ENCODE assay signal across 7 cellular contexts in genomic region chr5:55176176-55176818, GRCh38. TPM values are rescaled to one million over a fixed set of nuclear protein-coding genes. Genes with fewer than 3 reads are reported as not detected.
DNase-seq lines count a peak whose midpoint lies in the region; ATAC-seq and TF ChIP-seq lines count a peak whose summit lies in the region.

No MANE protein-coding gene starts in this region.

- H3K4me2 ChIP-seq in neuronal stem cell (ENCODE audit: insufficient read depth, low read length, poor library complexity, severe bottlenecking), result peak overlapping the region; percentile 67

- H3K4me1 ChIP-seq in esophagus squamous epithelium (peaks cover 11 to 40% (median 26%) of the 10 kb centered on the region in 3 donors), neuronal stem cell (ENCODE audit: control insufficient read depth in 2 of 2, insufficient read depth in 1 of 2, low read depth in 1 of 2, low read length in 2 of 2) (peaks cover 12 to 13% of the 10 kb centered on the region in 2 donors)

- TF ChIP-seq CTCF in esophagus squamous epithelium (IDR thresholded peaks at IDR 0.05), result peak in 5 of 6 experiments; percentile 34 to 81 (median 64)

- H3K27ac ChIP-seq in esophagus squamous epithelium (no peak overlapping the region), neuronal stem cell (replicated peaks; ENCODE audit: low read length) (no peak overlapping the region)

- H2BK15ac ChIP-seq in neuronal stem cell (ENCODE audit: low read length), result no peak overlapping the region

- peak; percentile 30 for DNase-seq in G401 (ENCODE audit: low spot score)
- DNase-seq in NCI-H1417 treated with DMSO at 0.1 percent for 48 hours (lab: John Stamatoyannopoulos, UW), result peak; percentile 7
- peak; percentile 21 to 31 for DNase-seq in activated CD4-positive, alpha-beta T cell treated with anti-CD3 and anti-CD28 coated beads, Interleukin-2, amount 50 U/mL, for 48 hours
- no peak for DNase-seq in esophagus squamous epithelium (lab: John Stamatoyannopoulos, UW)
- peak; percentile 68 for DNase-seq in neuronal stem cell (ENCODE audit: low spot score)
- no peak for DNase-seq in amniotic stem cell (lab: John Stamatoyannopoulos, UW)

- in situ Hi-C loops in G401 (cut with HindIII; ENCODE audit: low sequenced_read_pairs), result no loop called here

- peak overlapping the region; percentile 89 for H2AFZ ChIP-seq in neuronal stem cell (ENCODE audit: low read length)

- no peak overlapping the region for H2BK120ac ChIP-seq in neuronal stem cell (ENCODE audit: low read depth, low read length)

- no peaks in the 10 kb centered on the region for H3K79me1 ChIP-seq in neuronal stem cell (ENCODE audit: low read depth, low read length)

- TF ChIP-seq POLR2A in esophagus squamous epithelium (IDR thresholded peaks at IDR 0.05), result no peak

- ATAC-seq in HG02610 (IDR thresholded peaks at IDR 0.05; ENCODE audit: unreplicated experiment), result no peak

- H3K4me3 ChIP-seq in esophagus squamous epithelium, result peak overlapping the region; percentile 9 to 62 (median 24)
- peak overlapping the region; percentile 27 to 65 for H3K4me3 ChIP-seq in neuronal stem cell (ENCODE audit: low read length in 2 of 2)

- H2BK5ac ChIP-seq in neuronal stem cell (ENCODE audit: low read length), result no peak overlapping the region

- no peak overlapping the region for H3K4ac ChIP-seq in neuronal stem cell (ENCODE audit: low read length)

- H3K36me3 ChIP-seq in esophagus squamous epithelium (no peaks in the 10 kb centered on the region), neuronal stem cell (replicated peaks in 1 of 2; ENCODE audit: control insufficient read depth in 2 of 2, insufficient read depth in 2 of 2, low read length in 2 of 2) (no peaks in the 10 kb centered on the region)

- H4K91ac ChIP-seq in neuronal stem cell (ENCODE audit: low read depth, low read length, poor library complexity), result no peak overlapping the region

- H4K8ac ChIP-seq in neuronal stem cell (ENCODE audit: low read depth, low read length), result no peak overlapping the region

- WGBS in esophagus squamous epithelium, 2 donors, result 1 to 2% methylated on average over 23 to 24 of the region's 44 CpGs
- no CpG with 5 or more reads among the region's 44 CpGs for WGBS in neuronal stem cell (ENCODE audit: extremely low coverage in 2 of 2, insufficient read length in 2 of 2, insufficient replicate concordance in 1 of 2), 2 donors

- H3K23ac ChIP-seq in neuronal stem cell (ENCODE audit: low read depth, low read length, poor library complexity), result peak overlapping the region; percentile 90

- H2AK5ac ChIP-seq in neuronal stem cell (ENCODE audit: low read depth, low read length), result no peak overlapping the region

- peak overlapping the region; percentile 78 for H3K9ac ChIP-seq in neuronal stem cell (ENCODE audit: low read depth, low read length, poor library complexity)

- H3K14ac ChIP-seq in neuronal stem cell (ENCODE audit: low read length), result no peak overlapping the region

- peak overlapping the region; percentile 98 for H2BK12ac ChIP-seq in neuronal stem cell (ENCODE audit: low read length)

- peak overlapping the region; percentile 94 for H3K18ac ChIP-seq in neuronal stem cell (ENCODE audit: low read length)

- H3K9me3 ChIP-seq in esophagus squamous epithelium (no peaks in the 10 kb centered on the region), neuronal stem cell (replicated peaks in 1 of 2; ENCODE audit: control insufficient read depth in 2 of 2, insufficient read depth in 1 of 2, low read depth in 1 of 2, low read length in 2 of 2) (no peaks in the 10 kb centered on the region)

- intact Hi-C loops in esophagus squamous epithelium (cut with DNase I), result no loop called here

- H3K27me3 ChIP-seq in esophagus squamous epithelium (peaks cover 3 to 98% (median 22%) of the 10 kb centered on the region in 4 donors), neuronal stem cell (ENCODE audit: control insufficient read depth in 3 of 3, insufficient read depth in 3 of 3, low read depth in 1 of 3, low read length in 3 of 3) (peaks cover 3 to 76% (median 34%) of the 10 kb centered on the region in 3 experiments)

RNA-seq across cellular contexts. Expression of gene CDC20B, which starts 3.3 kb away (rescaled TPM):
- total RNA-seq in G401 (2014; rRNA removed; shearing (Covaris generic)), result not detected in 2 replicates
- total RNA-seq in esophagus squamous epithelium, result not detected
- not detected for polyA plus RNA-seq in neuronal stem cell (2013, experiment 1 of 2)
- 0.03 TPM for polyA plus RNA-seq in neuronal stem cell (2013, experiment 2 of 2)

RNA-seq across cellular contexts. Expression of gene GPX8, which starts 16.3 kb away (rescaled TPM):
- 45.8 and 64.4 TPM in 2 replicates for total RNA-seq in G401 (2014; rRNA removed; shearing (Covaris generic))
- total RNA-seq in esophagus squamous epithelium, result 1 to 10 TPM in 3 of 4 donors, under 1 TPM in 1; 0.45 to 8.7 (median 7.3) TPM
- polyA plus RNA-seq in neuronal stem cell (2013, experiment 1 of 2), result 64.0 TPM
- 65.0 TPM for polyA plus RNA-seq in neuronal stem cell (2013, experiment 2 of 2)

RNA-seq across cellular contexts. Expression of gene MCIDAS, which starts 50.8 kb away (rescaled TPM):
- total RNA-seq in G401 (2014; rRNA removed; shearing (Covaris generic)), result 1.4 and 3.3 TPM in 2 replicates
- not detected for total RNA-seq in esophagus squamous epithelium
- 0.03 TPM for polyA plus RNA-seq in neuronal stem cell (2013, experiment 1 of 2)
- polyA plus RNA-seq in neuronal stem cell (2013, experiment 2 of 2), result 0.04 TPM

RNA-seq across cellular contexts. Expression of gene CCNO, which starts 57.1 kb away (rescaled TPM):
- total RNA-seq in G401 (2014; rRNA removed; shearing (Covaris generic)), result 0.74 and 3.8 TPM in 2 replicates
- total RNA-seq in esophagus squamous epithelium, result 1 to 10 TPM in 3 of 4 donors, under 1 TPM in 1; 0.95 to 1.6 (median 1.1) TPM
- polyA plus RNA-seq in neuronal stem cell (2013, experiment 1 of 2), result 0.53 TPM
- 0.55 TPM for polyA plus RNA-seq in neuronal stem cell (2013, experiment 2 of 2)

Comparison
In these comparisons a context has a peak if more than half of its experiments do, and no peak if none do; other contexts are left out.
1. DNase-seq: peak in G401 (single experiment), NCI-H1417 treated with DMSO at 0.1 percent for 48 hours (single experiment), activated CD4-positive, alpha-beta T cell treated with anti-CD3 and anti-CD28 coated beads, Interleukin-2, amount 50 U/mL, for 48 hours (2 of 2) and neuronal stem cell (single experiment); none in esophagus squamous epithelium (single experiment) and amniotic stem cell (single experiment).